9 cellular contexts compared by ENCODE assay signal in the genomic region with DNA sequence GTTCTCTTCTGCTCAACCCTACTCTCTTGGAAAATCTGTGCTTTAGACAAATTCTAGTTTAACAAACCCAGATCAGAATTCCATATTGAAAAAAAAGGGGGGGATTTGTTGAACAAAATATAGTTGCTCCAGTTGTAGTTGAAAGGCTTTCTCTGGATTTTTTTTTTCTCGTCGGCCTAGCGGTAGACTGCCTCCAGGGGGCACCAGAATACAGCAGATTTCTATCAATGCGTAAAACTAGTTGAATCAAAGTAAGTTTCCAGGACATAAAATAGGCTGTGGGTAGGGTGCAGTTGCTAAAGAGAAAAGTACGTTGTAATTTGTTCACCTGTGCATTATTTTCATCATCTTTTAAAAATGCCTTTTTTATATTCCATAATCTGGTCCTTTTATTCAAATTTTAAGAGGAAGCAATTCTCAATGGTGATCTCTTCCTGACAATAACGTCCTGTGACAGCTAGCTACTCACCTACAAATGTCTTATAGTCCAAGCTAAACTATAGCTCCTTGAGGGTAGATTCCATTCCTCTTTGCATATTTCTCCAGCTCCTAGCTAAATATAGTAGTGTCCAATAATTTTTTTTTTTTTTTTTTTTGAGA.
DNase-seq lines count a peak whose midpoint lies in the region; ATAC-seq and FAIRE-seq lines count a peak whose summit lies in the region.
"Had no signal": no experiment of that assay in that cellular context is flagged by ENCODE, and none has a peak within 500 bp of the region (broad histone marks: within the 10 kb centered on the region; RNA-seq: fewer than 3 reads in every experiment).

No MANE protein-coding gene starts in this region.

- H3K36me3 ChIP-seq in Karpas-422 (ENCODE audit: insufficient read depth, low read length) (no peaks in the 10 kb centered on the region), small intestine (ENCODE audit: control insufficient read depth in 2 of 2, insufficient read depth in 2 of 2, low read length in 2 of 2) (no peaks in the 10 kb centered on the region)

- intact Hi-C loops in right cardiac atrium (cut with DNase I), result loop anchor here in 3 of 4 donors (2.0 to 5.0 kb wide), 2 partner anchors 105 to 107 kb away; partner anchors contain the start of gene PERP (in 2 of the 3)

- H3K9ac ChIP-seq in Karpas-422 (ENCODE audit: low read length), result no peak overlapping the region

- 10% methylated on average over 6 of the region's 6 CpGs for WGBS in right cardiac atrium
- 10 to 11% (median 11%) methylated on average over 6 of the region's 6 CpGs for WGBS in small intestine, 3 donors

- H3K4me3 ChIP-seq in Karpas-422 (ENCODE audit: low read length), result no peak overlapping the region
- H3K4me3 ChIP-seq in right cardiac atrium (ENCODE audit: low read length), result no peak overlapping the region
- H3K4me3 ChIP-seq in small intestine (ENCODE audit: low read depth in 1 of 2, low read length in 2 of 2), result no peak overlapping the region

- no peaks in the 10 kb centered on the region for H3K79me2 ChIP-seq in Karpas-422 (ENCODE audit: low read length)

- H3K27ac Mint-ChIP-seq in stimulated activated memory B cell treated with anti-CD40 and anti-IgM and Interleukin-4, amounts not matched to agents 10 μg/mL and 1 μg/mL and 100 μg/mL, for 72 hours, result no peak overlapping the region
- H3K27ac Mint-ChIP-seq: T-helper 1 cell treated with Interleukin-12 subunit alpha and Interleukin-12 subunit beta and Interleukin-4 antibody, amounts not matched to agents 30 μg/mL and 1 μg/mL, for 36 hours had no signal

- H3K36me3 Mint-ChIP-seq in stimulated activated memory B cell treated with anti-CD40 and anti-IgM and Interleukin-4, amounts not matched to agents 10 μg/mL and 1 μg/mL and 100 μg/mL, for 72 hours, result no peaks in the 10 kb centered on the region

- H3K9me3 ChIP-seq in Karpas-422 (ENCODE audit: low read length) (no peaks in the 10 kb centered on the region), right cardiac atrium (ENCODE audit: control insufficient read depth, low read length) (no peaks in the 10 kb centered on the region), small intestine (ENCODE audit: control insufficient read depth, low read depth) (no peaks in the 10 kb centered on the region)

- H3K27me3 ChIP-seq in Karpas-422 (ENCODE audit: low read length) (no peaks in the 10 kb centered on the region), right cardiac atrium (ENCODE audit: control insufficient read depth, insufficient read depth) (no peaks in the 10 kb centered on the region), small intestine (ENCODE audit: control insufficient read depth in 2 of 2, insufficient read depth in 2 of 2, low read length in 2 of 2) (no peaks in the 10 kb centered on the region)

- peaks cover 4% of the 10 kb centered on the region for H3K9me3 Mint-ChIP-seq in stimulated activated memory B cell treated with anti-CD40 and anti-IgM and Interleukin-4, amounts not matched to agents 10 μg/mL and 1 μg/mL and 100 μg/mL, for 72 hours

- 0 out of 2 replicates have a peak, but pooled peaks cover 3% of the 10 kb centered on the region for H3K4me1 ChIP-seq in Karpas-422 (ENCODE audit: low read length)
- H3K4me1 ChIP-seq in right cardiac atrium (ENCODE audit: control insufficient read depth, insufficient read depth, low read length), result no peaks in the 10 kb centered on the region
- H3K4me1 ChIP-seq in small intestine (ENCODE audit: control insufficient read depth in 2 of 2, insufficient read depth in 1 of 2, low read depth in 1 of 2, low read length in 1 of 2), result no peaks in the 10 kb centered on the region

- no peak overlapping the region for H3K4me2 ChIP-seq in Karpas-422 (ENCODE audit: low read depth, low read length, poor library complexity, severe bottlenecking)

- H2AFZ ChIP-seq in Karpas-422 (ENCODE audit: low read length), result no peak overlapping the region

- no peak for FAIRE-seq in small intestine (lab: Jason Lieb, UNC)

- no peaks in the 10 kb centered on the region for H4K20me1 ChIP-seq in Karpas-422 (ENCODE audit: insufficient read depth, low read depth, low read length)

- H3K4me3 Mint-ChIP-seq in stimulated activated memory B cell treated with anti-CD40 and anti-IgM and Interleukin-4, amounts not matched to agents 10 μg/mL and 1 μg/mL and 100 μg/mL, for 72 hours, result no peak overlapping the region
- H3K4me3 Mint-ChIP-seq: T-helper 1 cell treated with Interleukin-12 subunit alpha and Interleukin-12 subunit beta and Interleukin-4 antibody, amounts not matched to agents 30 μg/mL and 1 μg/mL, for 36 hours had no signal

- H3K27me3 Mint-ChIP-seq in stimulated activated memory B cell treated with anti-CD40 and anti-IgM and Interleukin-4, amounts not matched to agents 10 μg/mL and 1 μg/mL and 100 μg/mL, for 72 hours, result no peaks in the 10 kb centered on the region

- H3K27ac ChIP-seq in Karpas-422 (ENCODE audit: low read length), result no peak overlapping the region
- H3K27ac ChIP-seq in right cardiac atrium (ENCODE audit: low read length), result no peak overlapping the region
- no peak overlapping the region for H3K27ac ChIP-seq in small intestine (ENCODE audit: low read depth in 1 of 2, low read length in 1 of 2)

- H3K9me2 ChIP-seq in Karpas-422 (replicated peaks; ENCODE audit: insufficient read depth, low read length), result no peaks in the 10 kb centered on the region

- ATAC-seq in right cardiac atrium (no peak), GM19395 (IDR thresholded peaks at IDR 0.05; ENCODE audit: unreplicated experiment) (no peak)
- ATAC-seq in stimulated activated memory B cell treated with anti-CD40 and anti-IgM and Interleukin-4, amounts not matched to agents 10 μg/mL and 1 μg/mL and 100 μg/mL, for 72 hours, result no peak

- H3K4me1 Mint-ChIP-seq in stimulated activated memory B cell treated with anti-CD40 and anti-IgM and Interleukin-4, amounts not matched to agents 10 μg/mL and 1 μg/mL and 100 μg/mL, for 72 hours, result no peaks in the 10 kb centered on the region

- DNase-seq in DMS 273 treated with DMSO at 0.1 percent for 48 hours (lab: John Stamatoyannopoulos, UW) (peak; percentile 31), Karpas-422 (peak; percentile 77), T-helper 1 cell (peak; percentile 11 to 56 (median 47)), amygdala (lab: John Stamatoyannopoulos, UW) (peak in 36 of 56 donors; percentile 0 to 72 (median 9)), right cardiac atrium (peak in 2 of 3 donors; percentile 32 to 58), small intestine (peak; percentile 67)

Comparison
In these comparisons a context has a peak if more than half of its experiments do, and no peak if none do; other contexts are left out.
1. DNase-seq: peak in every context shown above with its lines; median percentile 77 in Karpas-422; 67 in small intestine; 47 in T-helper 1 cell; 45 in right cardiac atrium; 31 in DMS 273 treated with DMSO at 0.1 percent for 48 hours; 9 in amygdala.